Comparison of ENCODE assay signal across 8 cellular contexts in genomic region chr1:155610257-155610647, GRCh38. TPM values are rescaled to one million over a fixed set of nuclear protein-coding genes. Genes with fewer than 3 reads are reported as not detected.
DNase-seq lines count a peak whose midpoint lies in the region; ATAC-seq and TF ChIP-seq lines count a peak whose summit lies in the region.
"Not testable (repeated sequence)": the region's sequence is repeated elsewhere in the genome, so short reads cannot be mapped to it uniquely, and the experiment has no call there.

No MANE protein-coding gene starts in this region.

- not testable (repeated sequence) for H3K9me3 Mint-ChIP-seq in CD8-positive, alpha-beta memory T cell; IgD-negative memory B cell; activated CD4-positive, alpha-beta T cell treated with anti-CD3 and anti-CD28 coated beads, Interleukin-2, amount 10 ng/mL, durations not matched to agents 7 days and 5 days

- H3K4me3 ChIP-seq in CD8-positive, alpha-beta memory T cell (ENCODE audit: low read length), result peak overlapping the region; percentile 87
- peak overlapping the region; percentile 69 for H3K4me3 ChIP-seq in GM23248
- peak overlapping the region; percentile 61 for H3K4me3 ChIP-seq in colonic mucosa
- H3K4me3 ChIP-seq in iPS-11a (ENCODE audit: low read depth, low read length), result peak overlapping the region; percentile 27
- H3K4me3 ChIP-seq in neuron (ENCODE audit: low read length), result peak overlapping the region; percentile 55
- H3K4me3 ChIP-seq in thoracic aorta, result peak overlapping the region; percentile 72

- in situ Hi-C loops in GM23248 (cut with MboI), result not testable (repeated sequence)

- POLR2A ChIA-PET in CD8-positive, alpha-beta memory T cell (lab: Charles Lee); activated CD4-positive, alpha-beta T cell treated with anti-CD3 and anti-CD28 coated beads, Interleukin-2, amount 10 ng/mL, durations not matched to agents 7 days and 5 days (lab: Charles Lee): not testable (repeated sequence)

- not testable (repeated sequence) for H3K9me3 ChIP-seq in CD8-positive, alpha-beta memory T cell (ENCODE audit: low read length); GM23248 (ENCODE audit: low read depth); colonic mucosa; neuron (ENCODE audit: low read length); thoracic aorta

- not testable (repeated sequence) for H3K4me1 ChIP-seq in CD8-positive, alpha-beta memory T cell (ENCODE audit: insufficient read depth, low read length); GM23248 (ENCODE audit: insufficient read depth); colonic mucosa; neuron (ENCODE audit: insufficient read depth, low read length); thoracic aorta (ENCODE audit: control insufficient read depth in 1 of 2, low read depth in 2 of 2)

- not testable (repeated sequence) for H3K27me3 Mint-ChIP-seq in CD8-positive, alpha-beta memory T cell; IgD-negative memory B cell; activated CD4-positive, alpha-beta T cell treated with anti-CD3 and anti-CD28 coated beads, Interleukin-2, amount 10 ng/mL, durations not matched to agents 7 days and 5 days

- WGBS in GM23248 (ENCODE audit: low coverage in 1 of 2, low lambda C conversion rate in 2 of 2, missing lambda C conversion rate in 2 of 2), 2 experiments, result 0% methylated on average over 4 to 7 of the region's 33 CpGs

- CTCF ChIA-PET in CD8-positive, alpha-beta memory T cell (lab: Charles Lee); activated CD4-positive, alpha-beta T cell treated with anti-CD3 and anti-CD28 coated beads, Interleukin-2, amount 10 ng/mL, durations not matched to agents 7 days and 5 days (lab: Charles Lee): not testable (repeated sequence)

- intact Hi-C loops in colonic mucosa (cut with DNase I), result not testable (repeated sequence)

- H3K36me3 ChIP-seq in CD8-positive, alpha-beta memory T cell (ENCODE audit: insufficient read depth, low read length); GM23248 (ENCODE audit: low read depth); colonic mucosa; thoracic aorta: not testable (repeated sequence)
- peaks cover 16% of the 10 kb centered on the region for H3K36me3 ChIP-seq in neuron (ENCODE audit: insufficient read depth, low read length)

- H3K9ac ChIP-seq in GM23248 (peak overlapping the region; percentile 89), colonic mucosa (ENCODE audit: low read depth in 2 of 2, low read length in 2 of 2) (peak overlapping the region in 1 of 2 donors; percentile 56)

- not testable (repeated sequence) for ATAC-seq in thoracic aorta (ENCODE audit: insufficient number of reproducible peaks, low FRiP score, low read depth)

- peak overlapping the region in 1 of 8 donors; percentile 84 for H3K27ac Mint-ChIP-seq in CD8-positive, alpha-beta memory T cell
- H3K27ac Mint-ChIP-seq in IgD-negative memory B cell, result peak overlapping the region in 2 of 3 donors; percentile 87 to 96
- peak overlapping the region; percentile 94 for H3K27ac Mint-ChIP-seq in activated CD4-positive, alpha-beta T cell treated with anti-CD3 and anti-CD28 coated beads, Interleukin-2, amount 10 ng/mL, durations not matched to agents 7 days and 5 days

- not testable (repeated sequence) for H3K9me2 ChIP-seq in GM23248 (ENCODE audit: insufficient read depth)

- H3K4me2 ChIP-seq in GM23248 (ENCODE audit: unreplicated experiment), result not testable (repeated sequence)

- H3F3A ChIP-seq in GM23248 (ENCODE audit: insufficient read depth), result not testable (repeated sequence)

- not testable (repeated sequence) for DNase-seq in CD8-positive, alpha-beta memory T cell; GM23248; activated CD4-positive, alpha-beta T cell treated with anti-CD3 and anti-CD28 coated beads, Interleukin-2, amount 10 ng/mL, durations not matched to agents 7 days and 5 days; colonic mucosa; thoracic aorta (ENCODE audit: low spot score)

- not testable (repeated sequence) for TF ChIP-seq CTCF in colonic mucosa (IDR thresholded peaks at IDR 0.05); thoracic aorta (IDR thresholded peaks at IDR 0.05)

- H4K20me1 ChIP-seq in GM23248 (ENCODE audit: insufficient read depth), result not testable (repeated sequence)

- H3K27ac ChIP-seq in CD8-positive, alpha-beta memory T cell (ENCODE audit: low read depth, low read length); GM23248; colonic mucosa; thoracic aorta: not testable (repeated sequence)

- H3K27me3 ChIP-seq in CD8-positive, alpha-beta memory T cell (ENCODE audit: insufficient read depth, low read length, poor library complexity, severe bottlenecking); GM23248 (replicated peaks; ENCODE audit: insufficient read depth); colonic mucosa; neuron (ENCODE audit: insufficient read depth, low read length); thoracic aorta (replicated peaks; ENCODE audit: insufficient read depth): not testable (repeated sequence)

- peaks cover 5 to 11% (median 10%) of the 10 kb centered on the region in 3 donors for H3K4me1 Mint-ChIP-seq in CD8-positive, alpha-beta memory T cell
- H3K4me1 Mint-ChIP-seq in IgD-negative memory B cell; activated CD4-positive, alpha-beta T cell treated with anti-CD3 and anti-CD28 coated beads, Interleukin-2, amount 10 ng/mL, durations not matched to agents 7 days and 5 days: not testable (repeated sequence)

- H3K4me3 Mint-ChIP-seq in CD8-positive, alpha-beta memory T cell, result peak overlapping the region; percentile 94 to 99 (median 96)
- peak overlapping the region; percentile 95 to 98 (median 96) for H3K4me3 Mint-ChIP-seq in IgD-negative memory B cell
- peak overlapping the region; percentile 93 for H3K4me3 Mint-ChIP-seq in activated CD4-positive, alpha-beta T cell treated with anti-CD3 and anti-CD28 coated beads, Interleukin-2, amount 10 ng/mL, durations not matched to agents 7 days and 5 days

- peaks cover 0 to 25% (median 2%) of the 10 kb centered on the region in 3 donors for H3K36me3 Mint-ChIP-seq in CD8-positive, alpha-beta memory T cell
- H3K36me3 Mint-ChIP-seq in IgD-negative memory B cell, result not testable (repeated sequence)
- peaks cover 14% of the 10 kb centered on the region for H3K36me3 Mint-ChIP-seq in activated CD4-positive, alpha-beta T cell treated with anti-CD3 and anti-CD28 coated beads, Interleukin-2, amount 10 ng/mL, durations not matched to agents 7 days and 5 days (ENCODE audit: low read depth)

- H2AFZ ChIP-seq in GM23248; neuron (ENCODE audit: low read depth, low read length): not testable (repeated sequence)

- not testable (repeated sequence) for H3K79me2 ChIP-seq in GM23248 (ENCODE audit: insufficient read depth)

RNA-seq across cellular contexts. Expression of gene MSTO1, which starts 0.2 kb away (rescaled TPM):
- total RNA-seq in CD8-positive, alpha-beta memory T cell, result 10 to 100 TPM; 82.0 to 92.0 TPM
- 19.6 TPM for polyA plus RNA-seq in CD8-positive, alpha-beta memory T cell
- total RNA-seq in GM23248 (2014; rRNA removed; shearing (Covaris generic)), result 16.0 and 46.7 TPM in 2 replicates
- 39.0 and 40.6 TPM in 2 replicates for polyA plus RNA-seq in GM23248 (2016; fragmentation: Nextera tagmentation; extraction: Ambion mirVana)
- 20.2 TPM for polyA plus RNA-seq in IgD-negative memory B cell
- total RNA-seq in activated CD4-positive, alpha-beta T cell treated with anti-CD3 and anti-CD28 coated beads, Interleukin-2, amount 10 ng/mL, durations not matched to agents 7 days and 5 days, result 10 to 100 TPM; 61.5 to 64.5 TPM
- 10 to 100 TPM; 15.5 to 26.2 TPM for total RNA-seq in colonic mucosa
- 10 to 100 TPM; 15.0 to 25.7 TPM for total RNA-seq in thoracic aorta

RNA-seq across cellular contexts. Expression of gene ASH1L, which starts 47.6 kb away (rescaled TPM):
- 10 to 100 TPM; 29.7 to 30.5 TPM for total RNA-seq in CD8-positive, alpha-beta memory T cell
- polyA plus RNA-seq in CD8-positive, alpha-beta memory T cell, result 25.7 TPM
- total RNA-seq in GM23248 (2014; rRNA removed; shearing (Covaris generic)), result 18.2 and 20.0 TPM in 2 replicates
- polyA plus RNA-seq in GM23248 (2016; fragmentation: Nextera tagmentation; extraction: Ambion mirVana), result 15.2 and 15.9 TPM in 2 replicates
- 29.1 TPM for polyA plus RNA-seq in IgD-negative memory B cell
- total RNA-seq in activated CD4-positive, alpha-beta T cell treated with anti-CD3 and anti-CD28 coated beads, Interleukin-2, amount 10 ng/mL, durations not matched to agents 7 days and 5 days, result 10 to 100 TPM; 42.9 to 44.1 TPM
- 10 to 100 TPM; 37.7 to 47.2 TPM for total RNA-seq in colonic mucosa
- total RNA-seq in thoracic aorta, result 10 to 100 TPM; 52.7 to 84.2 TPM

Comparison
In these comparisons a context has a peak if more than half of its experiments do, and no peak if none do; other contexts are left out.
1. H3K4me3 ChIP-seq: peak in every context shown above with its lines; median percentile 87 in CD8-positive, alpha-beta memory T cell; 72 in thoracic aorta; 69 in GM23248; 61 in colonic mucosa; 55 in neuron; 27 in iPS-11a.